ENCODE assay signal across 10 cellular contexts in the genomic region with DNA sequence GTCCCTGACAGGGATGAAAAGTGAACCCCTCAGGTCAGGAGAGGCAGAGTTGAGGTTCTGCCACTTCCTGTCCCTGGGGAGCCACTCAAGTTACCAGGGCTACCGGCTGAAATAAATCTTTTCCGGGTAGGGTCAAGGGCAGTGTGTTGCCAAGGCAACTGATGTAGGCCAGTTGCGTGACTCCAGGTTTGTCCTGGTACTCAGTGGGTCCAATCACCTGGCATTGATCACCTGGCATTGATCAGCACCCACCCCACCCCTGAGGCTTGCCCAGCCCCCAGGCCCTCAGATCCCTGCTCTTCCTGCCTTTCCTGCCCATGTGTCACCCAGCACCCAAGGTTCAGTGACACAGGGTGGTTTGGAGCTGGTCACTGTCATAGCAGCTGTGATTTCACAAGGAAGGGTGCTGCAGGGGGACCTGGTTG. TPM values are rescaled to one million over a fixed set of nuclear protein-coding genes. Genes with fewer than 3 reads are reported as not detected.
A peak's percentile ranks its signal among the peaks of the same experiment; 100 is the strongest.
DNase-seq lines count a peak whose midpoint lies in the region; TF ChIP-seq lines count a peak whose summit lies in the region.
"Had no signal": no experiment of that assay in that cellular context is flagged by ENCODE, and none has a peak within 500 bp of the region (broad histone marks: within the 10 kb centered on the region; RNA-seq: fewer than 3 reads in every experiment).

No MANE protein-coding gene starts in this region.

- no peaks in the 10 kb centered on the region for H3K79me1 ChIP-seq in mesendoderm (ENCODE audit: low read length)

- no peak overlapping the region for H3K23ac ChIP-seq in mesendoderm (ENCODE audit: low read length)

- H3K4me2 ChIP-seq in BLaER1 treated with 17β-estradiol and CSF1 and Interleukin-3, amounts not matched to agents 10 nM and 100 nM = peak overlapping the region; percentile 21 to 91 (median 77); a peak in 21 of 22 replicates
- H3K4me2 ChIP-seq in mesendoderm (ENCODE audit: low read length) = no peak overlapping the region

- no peak for TF ChIP-seq POLR2A in Peyer's patch (IDR thresholded peaks at IDR 0.05)

- peak overlapping the region in 6 of 11 experiments; percentile 1 to 39 (median 28); a peak in 5 of 22 replicates for H3K9ac ChIP-seq in BLaER1 treated with 17β-estradiol and CSF1 and Interleukin-3, amounts not matched to agents 10 nM and 100 nM
- H3K9ac ChIP-seq in liver (ENCODE audit: low read depth in 1 of 2, low read length in 2 of 2) (peak overlapping the region in 1 of 2 donors; percentile 10), mesendoderm (ENCODE audit: low read length) (no peak overlapping the region)

- no peak overlapping the region for H3K4me3 ChIP-seq in BLaER1 treated with 17β-estradiol and CSF1 and Interleukin-3, amounts not matched to agents 10 nM and 100 nM
- H3K4me3 ChIP-seq in Peyer's patch = no peak overlapping the region
- H3K4me3 ChIP-seq in liver (ENCODE audit: low read depth in 1 of 3, low read length in 3 of 3) = no peak overlapping the region
- no peak overlapping the region for H3K4me3 ChIP-seq in mesendoderm (ENCODE audit: low read length)
- H3K4me3 ChIP-seq: dorsolateral prefrontal cortex, gastrocnemius medialis, left ventricle myocardium inferior had no signal

- no peak overlapping the region for H4K8ac ChIP-seq in mesendoderm (ENCODE audit: low read depth, low read length)

- H3K18ac ChIP-seq in mesendoderm (ENCODE audit: low read length) = no peak overlapping the region

- H4K5ac ChIP-seq in mesendoderm (ENCODE audit: low read length) = no peak overlapping the region

- H4K20me1 ChIP-seq in BLaER1 treated with 17β-estradiol and CSF1 and Interleukin-3, amounts not matched to agents 10 nM and 100 nM = peaks cover 19 to 49% (median 30%) of the 10 kb centered on the region in 11 experiments; a peak in 20 of 22 replicates

- TF ChIP-seq RAD21 in liver (IDR thresholded peaks at IDR 0.05) = no peak

- H2BK5ac ChIP-seq in mesendoderm (ENCODE audit: low read length) = no peak overlapping the region

- H3K9me3 ChIP-seq in BLaER1 treated with 17β-estradiol and CSF1 and Interleukin-3, amounts not matched to agents 10 nM and 100 nM (replicated peaks in 1 of 11) = no peaks in the 10 kb centered on the region
- H3K9me3 ChIP-seq in Peyer's patch (no peaks in the 10 kb centered on the region), liver (ENCODE audit: control insufficient read depth in 4 of 4, low read length in 3 of 4) (no peaks in the 10 kb centered on the region)
- H3K9me3 ChIP-seq: gastrocnemius medialis, left ventricle myocardium inferior had no signal

- peak; percentile 95 for DNase-seq in DMS53 (lab: John Stamatoyannopoulos, UW)
- peak in 1 of 3 donors; percentile 41 for DNase-seq in Peyer's patch
- DNase-seq in hippocampal formation (lab: John Stamatoyannopoulos, UW) = no peak
- no peak for DNase-seq in putamen (ENCODE audit: low spot score)
- no peak for DNase-seq in mesendoderm
- DNase-seq: dorsolateral prefrontal cortex, gastrocnemius medialis, left ventricle myocardium inferior had no signal

- peaks cover 26 to 41% (median 31%) of the 10 kb centered on the region in 11 experiments for H3K27me3 ChIP-seq in BLaER1 treated with 17β-estradiol and CSF1 and Interleukin-3, amounts not matched to agents 10 nM and 100 nM
- no peaks in the 10 kb centered on the region for H3K27me3 ChIP-seq in Peyer's patch
- no peaks in the 10 kb centered on the region for H3K27me3 ChIP-seq in liver (ENCODE audit: control insufficient read depth in 4 of 4, insufficient read depth in 4 of 4, low read length in 3 of 4)
- H3K27me3 ChIP-seq in mesendoderm (ENCODE audit: insufficient read depth, low read length, poor library complexity) = no peaks in the 10 kb centered on the region

- H2AK5ac ChIP-seq in mesendoderm (ENCODE audit: low read length) = no peak overlapping the region

- no peak for TF ChIP-seq CTCF in Peyer's patch (IDR thresholded peaks at IDR 0.05)
- no peak for TF ChIP-seq CTCF in liver (IDR thresholded peaks at IDR 0.05; ENCODE audit: low read depth, low read length, missing input control)

- H2BK15ac ChIP-seq in mesendoderm (replicated peaks; ENCODE audit: low read depth) = no peak overlapping the region

- H3K56ac ChIP-seq in mesendoderm (ENCODE audit: low read length) = no peak overlapping the region

- H3K36me3 ChIP-seq in BLaER1 treated with 17β-estradiol and CSF1 and Interleukin-3, amounts not matched to agents 10 nM and 100 nM = peaks cover 0 to 25% (median 14%) of the 10 kb centered on the region in 11 experiments; a peak in 19 of 22 replicates
- H3K36me3 ChIP-seq in Peyer's patch = peaks cover 0 to 14% (median 0%) of the 10 kb centered on the region in 3 donors
- peaks cover 0 to 12% (median 2%) of the 10 kb centered on the region in 4 donors for H3K36me3 ChIP-seq in liver (ENCODE audit: control insufficient read depth in 4 of 4, insufficient read depth in 3 of 4, low read depth in 1 of 4, low read length in 3 of 4)
- no peaks in the 10 kb centered on the region for H3K36me3 ChIP-seq in mesendoderm (ENCODE audit: control insufficient read depth, insufficient read depth, low read length)

- no peaks in the 10 kb centered on the region for H3K79me2 ChIP-seq in mesendoderm (ENCODE audit: control insufficient read depth, insufficient read depth, low read length)

- H3K27ac ChIP-seq in BLaER1 treated with 17β-estradiol and CSF1 and Interleukin-3, amounts not matched to agents 10 nM and 100 nM = peak overlapping the region in 3 of 11 experiments; percentile 2 to 34 (median 22); a peak in 2 of 22 replicates
- H3K27ac ChIP-seq in Peyer's patch = peak overlapping the region in 3 of 4 donors; percentile 10 to 55 (median 55)
- peak overlapping the region; percentile 84 to 90 for H3K27ac ChIP-seq in liver (ENCODE audit: low read depth in 1 of 2, low read length in 2 of 2)
- no peak overlapping the region for H3K27ac ChIP-seq in mesendoderm (ENCODE audit: low read depth, low read length)
- H3K27ac ChIP-seq: gastrocnemius medialis, left ventricle myocardium inferior had no signal

- H2BK120ac ChIP-seq in mesendoderm (ENCODE audit: low read depth, low read length) = no peak overlapping the region

- 16% methylated on average over 3 of the region's 3 CpGs for WGBS in liver
- no CpG with 5 or more reads among the region's 3 CpGs for WGBS in mesendoderm (ENCODE audit: extremely low coverage, insufficient coverage, low lambda C conversion rate)

- H3K4me1 ChIP-seq in BLaER1 treated with 17β-estradiol and CSF1 and Interleukin-3, amounts not matched to agents 10 nM and 100 nM = peaks cover 40 to 64% (median 58%) of the 10 kb centered on the region in 10 experiments
- H3K4me1 ChIP-seq in Peyer's patch (peaks cover 0 to 53% (median 19%) of the 10 kb centered on the region in 4 donors), liver (ENCODE audit: control insufficient read depth in 4 of 4, insufficient read depth in 4 of 4, low read length in 3 of 4) (peaks cover 37 to 89% (median 74%) of the 10 kb centered on the region in 4 donors), mesendoderm (ENCODE audit: control insufficient read depth, low read depth, low read length) (peaks cover 10% of the 10 kb centered on the region)

- H3K4ac ChIP-seq in mesendoderm (ENCODE audit: low read depth, low read length) = no peak overlapping the region

TF ChIP-seq in liver, 16 proteins besides CTCF, POLR2A, EP300 and RAD21 (continues in another document):
- TF ChIP-seq HNF4G (IDR thresholded peaks at IDR 0.05) = no peak
- TF ChIP-seq NR2F2 (IDR thresholded peaks at IDR 0.05) = no peak
- no peak for TF ChIP-seq REST (IDR thresholded peaks at IDR 0.05)
- TF ChIP-seq RXRA (IDR thresholded peaks at IDR 0.05) = no peak

RNA-seq across cellular contexts. Expression of gene SAP25, which starts 5.9 kb away (rescaled TPM):
- total RNA-seq in Peyer's patch = 10 to 100 TPM in 3 of 4 donors, 1 to 10 TPM in 1; 2.5 to 18.2 (median 13.4) TPM
- total RNA-seq in liver = under 1 TPM in 1 of 2 donors, not detected in 1; 0.33 TPM
- polyA plus RNA-seq in liver = under 1 TPM; 0.56 to 0.84 TPM
- 3.2 TPM for polyA plus RNA-seq in mesendoderm (2013, experiment 1 of 2)
- 3.2 TPM for polyA plus RNA-seq in mesendoderm (2013, experiment 2 of 2)

RNA-seq across cellular contexts. Expression of gene LRCH4, which starts 18.2 kb away (rescaled TPM):
- total RNA-seq in Peyer's patch = 100 to 1,000 TPM in 3 of 4 donors, 10 to 100 TPM in 1; 76.7 to 232 (median 156) TPM
- 10 to 100 TPM in 1 of 2 donors, 1 to 10 TPM in 1; 8.2 to 25.8 TPM for total RNA-seq in liver
- 10 to 100 TPM in 1 of 2 donors, 1 to 10 TPM in 1; 9.1 to 16.9 TPM for polyA plus RNA-seq in liver
- polyA plus RNA-seq in mesendoderm (2013, experiment 1 of 2) = 20.9 TPM
- polyA plus RNA-seq in mesendoderm (2013, experiment 2 of 2) = 20.1 TPM

RNA-seq across cellular contexts. Expression of gene FBXO24, which starts 18.4 kb away (rescaled TPM):
- total RNA-seq in Peyer's patch (1 to 10 TPM in 2 of 4 donors, not detected in 2; 1.1 to 2.8 TPM), liver (1 to 10 TPM in 1 of 2 donors, under 1 TPM in 1; 0.67 to 1.3 TPM)
- under 1 TPM; 0.25 to 0.32 TPM for polyA plus RNA-seq in liver
- polyA plus RNA-seq in mesendoderm (2013, experiment 1 of 2) = 0.13 TPM
- 0.11 TPM for polyA plus RNA-seq in mesendoderm (2013, experiment 2 of 2)
- total RNA-seq: gastrocnemius medialis had no signal

RNA-seq across cellular contexts. Expression of gene AGFG2, which starts 28.8 kb away (rescaled TPM):
- 10 to 100 TPM; 38.4 to 63.6 (median 49.9) TPM for total RNA-seq in Peyer's patch
- total RNA-seq in liver = 10 to 100 TPM; 37.2 to 48.8 TPM
- polyA plus RNA-seq in liver = 10 to 100 TPM; 37.4 to 47.2 TPM
- polyA plus RNA-seq in mesendoderm (2013, experiment 1 of 2) = 5.6 TPM
- 5.4 TPM for polyA plus RNA-seq in mesendoderm (2013, experiment 2 of 2)

RNA-seq across cellular contexts. Expression of gene PCOLCE, which starts 34.4 kb away (rescaled TPM):
- total RNA-seq in Peyer's patch (10 to 100 TPM in 2 of 4 donors, 1 to 10 TPM in 2; 1.8 to 53.6 (median 9.8) TPM), liver (10 to 100 TPM in 1 of 2 donors, 1 to 10 TPM in 1; 6.7 to 13.1 TPM)
- 10 to 100 TPM; 10.4 to 38.2 TPM for polyA plus RNA-seq in liver
- 32.1 TPM for polyA plus RNA-seq in mesendoderm (2013, experiment 1 of 2)
- 33.1 TPM for polyA plus RNA-seq in mesendoderm (2013, experiment 2 of 2)
